5 cellular contexts compared by ENCODE assay signal in the genomic region with DNA sequence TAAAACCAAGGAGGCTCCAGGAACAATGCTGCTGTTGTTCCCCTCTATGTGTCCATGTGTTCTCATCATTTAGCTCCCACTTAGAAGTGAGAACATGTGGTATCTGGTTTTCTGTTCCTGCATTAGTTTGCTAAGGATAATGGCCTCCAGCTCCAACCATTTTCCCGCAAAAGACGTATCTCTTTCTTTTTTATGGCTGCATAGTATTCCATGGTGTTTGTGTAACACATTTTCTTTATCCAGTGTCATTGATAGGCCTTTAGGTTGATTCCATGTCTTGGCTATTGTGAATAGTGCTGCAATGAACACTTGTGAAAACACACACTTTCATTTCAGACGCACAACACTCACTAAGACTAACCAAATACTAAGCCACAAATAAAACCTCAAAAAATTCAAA. TPM values are rescaled to one million over a fixed set of nuclear protein-coding genes. Genes with fewer than 3 reads are reported as not detected.
"Had no signal": no experiment of that assay in that cellular context is flagged by ENCODE, and none has a peak within 500 bp of the region (broad histone marks: within the 10 kb centered on the region; RNA-seq: fewer than 3 reads in every experiment).

No MANE protein-coding gene starts in this region.

RNA-seq across cellular contexts. Expression of gene PRSS50, which starts 21.9 kb away (rescaled TPM):
- total RNA-seq: HepG2, HT-29, HT1080, IMR-90 had no signal
- polyA plus RNA-seq: HepG2, IgD-negative memory B cell, IMR-90 had no signal

RNA-seq across cellular contexts. Expression of gene TMIE, which starts 38.4 kb away (rescaled TPM):
- total RNA-seq: HepG2, HT1080, IMR-90 had no signal
- polyA plus RNA-seq: HepG2, IgD-negative memory B cell had no signal

RNA-seq across cellular contexts. Expression of gene ALS2CL, which starts 46.1 kb away (rescaled TPM):
- total RNA-seq: HepG2 had no signal
- polyA plus RNA-seq: HepG2 had no signal
